In the genomic region with DNA sequence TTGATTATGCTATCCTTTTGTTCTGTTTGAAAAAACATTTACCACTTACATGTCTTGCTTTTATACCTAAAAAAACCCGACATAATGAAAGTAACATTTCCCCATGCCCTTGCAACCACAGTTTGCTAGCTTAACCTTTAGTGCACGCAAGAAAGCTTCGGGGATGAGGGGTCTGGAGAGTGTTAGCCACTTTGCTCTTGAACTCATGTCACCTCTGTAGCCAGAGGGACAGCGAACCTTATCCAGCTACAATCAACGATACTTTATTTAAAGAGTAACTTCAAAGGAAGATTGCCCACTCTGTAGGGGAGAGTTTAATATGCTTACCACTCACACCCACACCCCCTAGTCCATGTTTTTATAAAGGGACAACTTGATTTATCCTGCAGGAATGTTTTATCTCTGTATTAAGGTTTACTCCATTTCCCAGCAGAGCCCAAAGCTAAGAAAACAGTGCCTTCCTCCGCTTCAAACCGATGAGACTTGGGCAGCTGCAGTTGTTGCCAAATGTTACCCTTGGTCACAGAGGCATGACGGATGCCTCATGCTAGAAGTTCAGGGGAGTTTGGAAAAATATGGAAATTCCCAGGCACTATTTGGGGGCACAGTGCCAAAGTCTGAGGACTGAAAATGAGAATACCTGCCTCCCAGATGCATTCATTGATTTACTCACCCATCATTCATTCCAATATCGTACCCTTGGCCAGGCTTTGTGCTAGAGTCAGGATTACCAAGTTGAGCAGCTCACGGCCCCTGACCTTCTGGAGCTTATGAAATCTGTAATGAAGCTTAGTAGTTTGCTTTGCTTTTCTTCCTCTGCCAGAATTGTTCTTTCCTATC, we compare ENCODE assay signal across 22 cellular contexts.
DNase-seq lines count a peak whose midpoint lies in the region; ATAC-seq, FAIRE-seq and TF ChIP-seq lines count a peak whose summit lies in the region.
"Had no signal": no experiment of that assay in that cellular context is flagged by ENCODE, and none has a peak within 500 bp of the region (broad histone marks: within the 10 kb centered on the region; RNA-seq: fewer than 3 reads in every experiment).

No MANE protein-coding gene starts in this region.

- intact Hi-C loops in prostate gland (cut with DNase I): no loop called here

- H3K27me3 ChIP-seq in SJCRH30: no peaks in the 10 kb centered on the region; the same call in 1 of the 2 replicates
- no peaks in the 10 kb centered on the region for H3K27me3 ChIP-seq in prostate gland (replicated peaks; ENCODE audit: insufficient read depth)
- H3K27me3 ChIP-seq: left lung had no signal

- no peaks in the 10 kb centered on the region for H3K27me3 Mint-ChIP-seq in activated naive CD4-positive, alpha-beta T cell treated with anti-CD3 and anti-CD28 coated beads, Interleukin-2, amount 10 ng/mL, durations not matched to agents 7 days and 5 days
- H3K27me3 Mint-ChIP-seq: activated naive CD4-positive, alpha-beta T cell treated with anti-CD3 and anti-CD28 coated beads, Interleukin-2, amount 50 U/mL, for 24 hours had no signal

- no peak for TF ChIP-seq RAD21 in A549 (conservative IDR thresholded peaks at IDR 0.05 in 1 of 2, IDR thresholded peaks at IDR 0.05 in 1 of 2)

- DNase-seq in A549 (ENCODE audit: low read depth in 1 of 2, low spot score in 1 of 2) (no peak), SJCRH30 (peak; percentile 35 to 74), fibroblast of villous mesenchyme (ENCODE audit: low read depth) (peak; percentile 67), myocyte (ENCODE audit: low read depth) (peak; percentile 77), prostate gland (ENCODE audit: low spot score) (no peak), A172 (ENCODE audit: low spot score) (no peak)
- no peak for DNase-seq in activated naive CD4-positive, alpha-beta T cell treated with anti-CD3 and anti-CD28 coated beads, Interleukin-2, amount 10 ng/mL, durations not matched to agents 7 days and 5 days
- DNase-seq: activated CD4-positive, alpha-beta T cell treated with anti-CD3 and anti-CD28 coated beads, Interleukin-2, amount 50 U/mL, for 48 hours; activated T-cell treated with anti-CD3 and anti-CD28 coated beads, Interleukin-2, amount 50 U/mL, for 1 hour; effector CD4-positive, alpha-beta T cell; hypothalamus; left lung; NCI-H1417 treated with DMSO at 0.1 percent for 48 hours; NCI-H2171; NCI-H82; stimulated activated CD4-positive, alpha-beta T cell treated with anti-CD3 and anti-CD28 coated beads, Interleukin-15, amount 100 ng/mL, for 24 hours; stimulated activated naive CD4-positive, alpha-beta T cell; SW 1271 had no signal

- no peak for TF ChIP-seq POLR2A in A549 (IDR thresholded peaks at IDR 0.05; ENCODE audit: low read length)
- TF ChIP-seq POLR2A in prostate gland (IDR thresholded peaks at IDR 0.05): no peak

- POLR2A ChIA-PET in A549 (lab: Yijun Ruan, JAX): no interaction called here

- no peak for TF ChIP-seq EP300 in A549 (IDR thresholded peaks at IDR 0.05)

- no peak for TF ChIP-seq CTCF in A549 (IDR thresholded peaks at IDR 0.05)
- TF ChIP-seq CTCF in fibroblast of villous mesenchyme (IDR thresholded peaks at IDR 0.05; ENCODE audit: insufficient read depth, low read depth, low read length): no peak
- TF ChIP-seq CTCF in prostate gland (IDR thresholded peaks at IDR 0.05): no peak

- no peak for FAIRE-seq in A549 (lab: Jason Lieb, UNC)
- FAIRE-seq: urothelium cell line had no signal

- peak overlapping the region in 1 of 2 experiments; percentile 47; a peak in 2 of 6 replicates for H3K27ac ChIP-seq in A549
- peak overlapping the region; percentile 24 for H3K27ac ChIP-seq in SJCRH30
- no peak overlapping the region for H3K27ac ChIP-seq in prostate gland
- H3K27ac ChIP-seq: left lung had no signal

- ATAC-seq in A549 (no peak; a peak in 1 of 6 replicates), HG02885 (IDR thresholded peaks at IDR 0.05; ENCODE audit: poor library complexity, unreplicated experiment) (no peak)
- ATAC-seq: left lung had no signal

- H3K36me3 ChIP-seq in SJCRH30 (no peaks in the 10 kb centered on the region), prostate gland (no peaks in the 10 kb centered on the region)
- H3K36me3 ChIP-seq: left lung had no signal

- 30% methylated on average over 10 of the region's 10 CpGs for whole genome bisulfite sequencing in A549 (ENCODE audit: missing lambda C conversion rate)
- WGBS in prostate gland: 54% methylated on average over 10 of the region's 10 CpGs

- H3K4me3 Mint-ChIP-seq in activated naive CD4-positive, alpha-beta T cell treated with anti-CD3 and anti-CD28 coated beads, Interleukin-2, amount 10 ng/mL, durations not matched to agents 7 days and 5 days: no peak overlapping the region
- H3K4me3 Mint-ChIP-seq: activated naive CD4-positive, alpha-beta T cell treated with anti-CD3 and anti-CD28 coated beads, Interleukin-2, amount 50 U/mL, for 24 hours; CD14-positive monocyte had no signal

- H3K4me1 ChIP-seq in A549 (peaks cover 3% of the 10 kb centered on the region; the same call in 1 of the 3 replicates), SJCRH30 (peaks cover 15% of the 10 kb centered on the region), prostate gland (replicated peaks) (no peaks in the 10 kb centered on the region)
- H3K4me1 ChIP-seq: left lung had no signal

- H3K4me1 Mint-ChIP-seq in activated naive CD4-positive, alpha-beta T cell treated with anti-CD3 and anti-CD28 coated beads, Interleukin-2, amount 10 ng/mL, durations not matched to agents 7 days and 5 days: no peaks in the 10 kb centered on the region
- H3K4me1 Mint-ChIP-seq: activated naive CD4-positive, alpha-beta T cell treated with anti-CD3 and anti-CD28 coated beads, Interleukin-2, amount 50 U/mL, for 24 hours; CD14-positive monocyte had no signal

- no peak overlapping the region for H3K4me3 ChIP-seq in A549
- no peak overlapping the region for H3K4me3 ChIP-seq in SJCRH30
- H3K4me3 ChIP-seq in fibroblast of villous mesenchyme (ENCODE audit: low read depth, low read length): no peak overlapping the region
- no peak overlapping the region for H3K4me3 ChIP-seq in prostate gland
- H3K4me3 ChIP-seq: left lung had no signal

- H3K9me3 ChIP-seq in A549 (no peaks in the 10 kb centered on the region), SJCRH30 (replicated peaks) (no peaks in the 10 kb centered on the region), prostate gland (no peaks in the 10 kb centered on the region)

- no peak overlapping the region for H3K27ac Mint-ChIP-seq in activated naive CD4-positive, alpha-beta T cell treated with anti-CD3 and anti-CD28 coated beads, Interleukin-2, amount 10 ng/mL, durations not matched to agents 7 days and 5 days
- H3K27ac Mint-ChIP-seq: activated naive CD4-positive, alpha-beta T cell treated with anti-CD3 and anti-CD28 coated beads, Interleukin-2, amount 50 U/mL, for 24 hours; CD14-positive monocyte had no signal

- H3K4me2 ChIP-seq in A549: peak overlapping the region; percentile 39; the same call in 2 of the 3 replicates

- H3K36me3 Mint-ChIP-seq in activated naive CD4-positive, alpha-beta T cell treated with anti-CD3 and anti-CD28 coated beads, Interleukin-2, amount 10 ng/mL, durations not matched to agents 7 days and 5 days: no peaks in the 10 kb centered on the region
- H3K36me3 Mint-ChIP-seq: activated naive CD4-positive, alpha-beta T cell treated with anti-CD3 and anti-CD28 coated beads, Interleukin-2, amount 50 U/mL, for 24 hours; CD14-positive monocyte had no signal

- H3K9me3 Mint-ChIP-seq in activated naive CD4-positive, alpha-beta T cell treated with anti-CD3 and anti-CD28 coated beads, Interleukin-2, amount 10 ng/mL, durations not matched to agents 7 days and 5 days: peaks cover 2% of the 10 kb centered on the region
- H3K9me3 Mint-ChIP-seq: activated naive CD4-positive, alpha-beta T cell treated with anti-CD3 and anti-CD28 coated beads, Interleukin-2, amount 50 U/mL, for 24 hours had no signal

- CTCF ChIA-PET in A549 (lab: Yijun Ruan, JAX): no interaction called here
- CTCF ChIA-PET in activated naive CD4-positive, alpha-beta T cell treated with anti-CD3 and anti-CD28 coated beads, Interleukin-2, amount 10 ng/mL, durations not matched to agents 7 days and 5 days (lab: Charles Lee): no interaction called here

TF ChIP-seq in A549, 52 proteins besides CTCF, POLR2A, EP300 and RAD21:
- no peak for TF ChIP-seq BHLHE40 (IDR thresholded peaks at IDR 0.05; ENCODE audit: low read depth, low read length)
- TF ChIP-seq JUN (IDR thresholded peaks at IDR 0.05): no peak
- TF ChIP-seq, protein P1, sequence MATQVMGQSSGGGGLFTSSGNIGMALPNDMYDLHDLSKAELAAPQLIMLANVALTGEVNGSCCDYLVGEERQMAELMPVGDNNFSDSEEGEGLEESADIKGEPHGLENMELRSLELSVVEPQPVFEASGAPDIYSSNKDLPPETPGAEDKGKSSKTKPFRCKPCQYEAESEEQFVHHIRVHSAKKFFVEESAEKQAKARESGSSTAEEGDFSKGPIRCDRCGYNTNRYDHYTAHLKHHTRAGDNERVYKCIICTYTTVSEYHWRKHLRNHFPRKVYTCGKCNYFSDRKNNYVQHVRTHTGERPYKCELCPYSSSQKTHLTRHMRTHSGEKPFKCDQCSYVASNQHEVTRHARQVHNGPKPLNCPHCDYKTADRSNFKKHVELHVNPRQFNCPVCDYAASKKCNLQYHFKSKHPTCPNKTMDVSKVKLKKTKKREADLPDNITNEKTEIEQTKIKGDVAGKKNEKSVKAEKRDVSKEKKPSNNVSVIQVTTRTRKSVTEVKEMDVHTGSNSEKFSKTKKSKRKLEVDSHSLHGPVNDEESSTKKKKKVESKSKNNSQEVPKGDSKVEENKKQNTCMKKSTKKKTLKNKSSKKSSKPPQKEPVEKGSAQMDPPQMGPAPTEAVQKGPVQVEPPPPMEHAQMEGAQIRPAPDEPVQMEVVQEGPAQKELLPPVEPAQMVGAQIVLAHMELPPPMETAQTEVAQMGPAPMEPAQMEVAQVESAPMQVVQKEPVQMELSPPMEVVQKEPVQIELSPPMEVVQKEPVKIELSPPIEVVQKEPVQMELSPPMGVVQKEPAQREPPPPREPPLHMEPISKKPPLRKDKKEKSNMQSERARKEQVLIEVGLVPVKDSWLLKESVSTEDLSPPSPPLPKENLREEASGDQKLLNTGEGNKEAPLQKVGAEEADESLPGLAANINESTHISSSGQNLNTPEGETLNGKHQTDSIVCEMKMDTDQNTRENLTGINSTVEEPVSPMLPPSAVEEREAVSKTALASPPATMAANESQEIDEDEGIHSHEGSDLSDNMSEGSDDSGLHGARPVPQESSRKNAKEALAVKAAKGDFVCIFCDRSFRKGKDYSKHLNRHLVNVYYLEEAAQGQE (IDR thresholded peaks at IDR 0.05): no peak
- no peak for TF ChIP-seq HOXB5 (CRISPR knock-in tag; IDR thresholded peaks at IDR 0.05)
- no peak for TF ChIP-seq RCOR1 (IDR thresholded peaks at IDR 0.05; ENCODE audit: low read depth, low read length)
- no peak for TF ChIP-seq RARB (CRISPR knock-in tag; IDR thresholded peaks at IDR 0.05)
- TF ChIP-seq, protein P2, sequence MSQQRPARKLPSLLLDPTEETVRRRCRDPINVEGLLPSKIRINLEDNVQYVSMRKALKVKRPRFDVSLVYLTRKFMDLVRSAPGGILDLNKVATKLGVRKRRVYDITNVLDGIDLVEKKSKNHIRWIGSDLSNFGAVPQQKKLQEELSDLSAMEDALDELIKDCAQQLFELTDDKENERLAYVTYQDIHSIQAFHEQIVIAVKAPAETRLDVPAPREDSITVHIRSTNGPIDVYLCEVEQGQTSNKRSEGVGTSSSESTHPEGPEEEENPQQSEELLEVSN (IDR thresholded peaks at IDR 0.05; ENCODE audit: borderline replicate concordance, low read depth): no peak
- TF ChIP-seq ZNF302 (CRISPR knock-in tag; IDR thresholded peaks at IDR 0.05): no peak

Comparison
In these comparisons a context has a peak if more than half of its experiments do, and no peak if none do; other contexts are left out.
1. DNase-seq: peak in SJCRH30 (2 of 2), fibroblast of villous mesenchyme (single experiment) and myocyte (single experiment); none in A549 (0 of 2), prostate gland (single experiment), activated naive CD4-positive, alpha-beta T cell treated with anti-CD3 and anti-CD28 coated beads, Interleukin-2, amount 10 ng/mL, durations not matched to agents 7 days and 5 days (single experiment) and A172 (single experiment).